ENCODE assay signal across 21 cellular contexts in genomic region chr2:71591044-71591443, GRCh38.
DNase-seq lines count a peak whose midpoint lies in the region; ATAC-seq and TF ChIP-seq lines count a peak whose summit lies in the region.
"Had no signal": no experiment of that assay in that cellular context is flagged by ENCODE, and none has a peak within 500 bp of the region (broad histone marks: within the 10 kb centered on the region; RNA-seq: fewer than 3 reads in every experiment).

No MANE protein-coding gene starts in this region.

- H3K9ac ChIP-seq in trophoblast cell (ENCODE audit: low read length): no peak overlapping the region

- no peak overlapping the region for H3K23ac ChIP-seq in trophoblast cell (ENCODE audit: low read length)

- H4K91ac ChIP-seq in trophoblast cell (ENCODE audit: low read depth, low read length): no peak overlapping the region

- no peaks in the 10 kb centered on the region for H3K79me1 ChIP-seq in trophoblast cell (ENCODE audit: low read length)

- ATAC-seq in Right ventricle myocardium inferior (no peak), left cardiac atrium (no peak), HG02981 (IDR thresholded peaks at IDR 0.05; ENCODE audit: unreplicated experiment) (no peak), GM21390 (IDR thresholded peaks at IDR 0.05; ENCODE audit: unreplicated experiment) (no peak)
- ATAC-seq: HepG2, K562, Panc1 had no signal

- peak overlapping the region in 58 of 59 donors; percentile 53 to 99 (median 96) for H3K27ac ChIP-seq in dorsolateral prefrontal cortex
- no peak overlapping the region for H3K27ac ChIP-seq in trophoblast cell (ENCODE audit: low read depth, low read length)

- H4K8ac ChIP-seq in trophoblast cell (ENCODE audit: low read depth, low read length): no peak overlapping the region

- no peaks in the 10 kb centered on the region for H3K27me3 ChIP-seq in dorsolateral prefrontal cortex
- H3K27me3 ChIP-seq in trophoblast cell (ENCODE audit: insufficient read depth, low read length): no peaks in the 10 kb centered on the region
- H3K27me3 ChIP-seq: SJCRH30 had no signal

- H3K4me3 ChIP-seq in dorsolateral prefrontal cortex: no peak overlapping the region
- peak overlapping the region; percentile 34 for H3K4me3 ChIP-seq in trophoblast cell (ENCODE audit: low read depth, low read length)
- H3K4me3 ChIP-seq: K562, SJCRH30 had no signal

- H3K14ac ChIP-seq in trophoblast cell (ENCODE audit: low read length): no peak overlapping the region

- DNase-seq in Right ventricle myocardium inferior (ENCODE audit: missing footprints): peak; percentile 33
- DNase-seq in left cardiac atrium: no peak
- no peak for DNase-seq in dorsolateral prefrontal cortex
- DNase-seq in trophoblast cell: no peak
- no peak for DNase-seq in NCI-H187 (lab: John Stamatoyannopoulos, UW)
- DNase-seq: EL; GF-D8; MM.1S; NCI-H1048; NCI-H1436; NCI-H1930; NCI-H345; NCI-H524; NCI-H774; NK-92 treated with Interleukin-12 subunit alpha and Interleukin-12 subunit beta, amount 100 ng/mL, for 24 hours; SJCRH30 had no signal

- H3K4me2 ChIP-seq in trophoblast cell (ENCODE audit: low read length): no peak overlapping the region

- intact Hi-C loops in Right ventricle myocardium inferior (cut with DNase I): no loop called here
- intact Hi-C loops in left cardiac atrium (cut with DNase I): no loop called here
- intact Hi-C loops in dorsolateral prefrontal cortex (cut with DNase I): no loop called here

- no peak overlapping the region for H2BK120ac ChIP-seq in trophoblast cell (ENCODE audit: insufficient read depth, low read length, poor library complexity)

- peaks cover 7 to 11% of the 10 kb centered on the region in 2 experiments for H3K4me1 ChIP-seq in trophoblast cell (ENCODE audit: control insufficient read depth in 1 of 2, insufficient read depth in 2 of 2, low read length in 2 of 2)

- H2AK5ac ChIP-seq in trophoblast cell (ENCODE audit: low read length): no peak overlapping the region

- H4K12ac ChIP-seq in trophoblast cell (ENCODE audit: low read depth, low read length): no peak overlapping the region

- no peak overlapping the region for H2BK12ac ChIP-seq in trophoblast cell (ENCODE audit: low read length)

- no peaks in the 10 kb centered on the region for H3K79me2 ChIP-seq in trophoblast cell (ENCODE audit: control insufficient read depth, insufficient read depth, low read length, poor library complexity)

- H2AFZ ChIP-seq in trophoblast cell (ENCODE audit: insufficient read depth, low read length, poor library complexity): no peak overlapping the region

- no peak overlapping the region for H3K4ac ChIP-seq in trophoblast cell (ENCODE audit: low read depth, low read length)

- peaks cover 0 to 3% of the 10 kb centered on the region in 2 experiments for H3K36me3 ChIP-seq in trophoblast cell (ENCODE audit: control insufficient read depth in 1 of 2, insufficient read depth in 2 of 2, low read length in 2 of 2)
- H3K36me3 ChIP-seq: SJCRH30 had no signal

- no peak overlapping the region for H2BK5ac ChIP-seq in trophoblast cell (ENCODE audit: low read depth, low read length, poor library complexity)

- H3K9me3 ChIP-seq in trophoblast cell (ENCODE audit: insufficient read depth, low read depth, low read length): peaks cover 4% of the 10 kb centered on the region
- H3K9me3 ChIP-seq: SJCRH30 had no signal

- no CpG with 5 or more reads among the region's 3 CpGs for WGBS in trophoblast cell (ENCODE audit: extremely low coverage, insufficient coverage, insufficient read length)

- no peak for TF ChIP-seq CTCF in dorsolateral prefrontal cortex (IDR thresholded peaks at IDR 0.05 in 54 of 56, conservative IDR thresholded peaks at IDR 0.05 in 2 of 56; ENCODE audit: low read depth in 1 of 56, partially characterized antibody in 56 of 56)

- H3K18ac ChIP-seq in trophoblast cell (ENCODE audit: low read length): no peak overlapping the region
